Comparison of ENCODE assay signal across 8 cellular contexts in genomic region chr1:144560057-144560716, GRCh38. TPM values are rescaled to one million over a fixed set of nuclear protein-coding genes. Genes with fewer than 3 reads are reported as not detected.
DNase-seq lines count a peak whose midpoint lies in the region; ATAC-seq and TF ChIP-seq lines count a peak whose summit lies in the region.
"Not testable (repeated sequence)": the region's sequence is repeated elsewhere in the genome, so short reads cannot be mapped to it uniquely, and the experiment has no call there.
"Had no signal": no experiment of that assay in that cellular context is flagged by ENCODE, and none has a peak within 500 bp of the region (broad histone marks: within the 10 kb centered on the region; RNA-seq: fewer than 3 reads in every experiment).

No MANE protein-coding gene starts in this region.

- H3K36me3 Mint-ChIP-seq in H9 (ENCODE audit: insufficient read depth in 1 of 3, low read depth in 3 of 3); activated T-cell treated with anti-CD3 and anti-CD28 coated beads, Interleukin-2, amount 50 U/mL, for 4 hours (ENCODE audit: insufficient read depth); osteocyte (ENCODE audit: unreplicated experiment): not testable (repeated sequence)

- POLR2A ChIA-PET in PC-9 (lab: Charles Lee; ENCODE audit: unreplicated experiment) = not testable (repeated sequence)

- not testable (repeated sequence) for H4K8ac ChIP-seq in H9 (replicated peaks; ENCODE audit: insufficient read length, low read depth, low read length)

- ATAC-seq in GM18873 (IDR thresholded peaks at IDR 0.05; ENCODE audit: low FRiP score, unreplicated experiment) = peak; percentile 89
- peak; percentile 84 for ATAC-seq in HG03354 (IDR thresholded peaks at IDR 0.05; ENCODE audit: poor library complexity, severe bottlenecking, unreplicated experiment)
- ATAC-seq in activated T-cell treated with anti-CD3 and anti-CD28 coated beads, Interleukin-2, amount 50 U/mL, for 4 hours = peak; percentile 86 to 87
- peak; percentile 94 for ATAC-seq in esophagus mucosa

- not testable (repeated sequence) for H2BK5ac ChIP-seq in H9 (ENCODE audit: insufficient read length, low read length)

- WGBS in H9 (ENCODE audit: extremely low coverage, insufficient read length, low lambda C conversion rate) = no CpG with 5 or more reads among the region's 32 CpGs

- H3K4me1 ChIP-seq in H9 (ENCODE audit: insufficient read depth, low read length); PC-9 (replicated peaks; ENCODE audit: insufficient read depth): not testable (repeated sequence)

- not testable (repeated sequence) for H3K23ac ChIP-seq in H9 (ENCODE audit: insufficient read length, low read depth, low read length)

- not testable (repeated sequence) for H3K56ac ChIP-seq in H9 (ENCODE audit: insufficient read length, low read depth, low read length)

- H2BK20ac ChIP-seq in H9 (ENCODE audit: low read depth, low read length, poor library complexity, severe bottlenecking) = not testable (repeated sequence)

- H2BK120ac ChIP-seq in H9 (ENCODE audit: low read depth, low read length, poor library complexity, severe bottlenecking) = not testable (repeated sequence)

- not testable (repeated sequence) for H3K27me3 Mint-ChIP-seq in H9 (ENCODE audit: low read depth); activated T-cell treated with anti-CD3 and anti-CD28 coated beads, Interleukin-2, amount 50 U/mL, for 4 hours (ENCODE audit: low read depth); osteocyte (ENCODE audit: unreplicated experiment)

- H4K91ac ChIP-seq in H9 (ENCODE audit: insufficient read length, low read depth, low read length) = not testable (repeated sequence)

- not testable (repeated sequence) for H3F3A ChIP-seq in PC-9 (ENCODE audit: insufficient read depth, low read depth)

- H2AK5ac ChIP-seq in H9 (ENCODE audit: insufficient read length, low read length) = not testable (repeated sequence)

- H3K14ac ChIP-seq in H9 (ENCODE audit: insufficient read depth, low read length) = not testable (repeated sequence)

- not testable (repeated sequence) for H3K9me2 ChIP-seq in PC-9 (ENCODE audit: insufficient read depth)

- not testable (repeated sequence) for H3K4ac ChIP-seq in H9 (ENCODE audit: low read depth, low read length)

- H2AFZ ChIP-seq in H9 (ENCODE audit: low read length); PC-9: not testable (repeated sequence)

- not testable (repeated sequence) for DNase-seq in H9; PC-9; activated T-cell treated with anti-CD3 and anti-CD28 coated beads, Interleukin-2, amount 50 U/mL, for 4 hours; osteocyte (ENCODE audit: extremely low spot score, unreplicated experiment)

- H3K9me3 ChIP-seq in H9 (ENCODE audit: control insufficient read depth, low read depth, low read length); PC-9 (ENCODE audit: insufficient read depth, low read depth): not testable (repeated sequence)

- not testable (repeated sequence) for H3K27ac ChIP-seq in H9 (ENCODE audit: insufficient read length, low read depth, low read length); PC-9

- H3K9ac ChIP-seq in H9 (ENCODE audit: extremely low read depth, insufficient read length, low read length) = not testable (repeated sequence)

- H2BK12ac ChIP-seq in H9 (ENCODE audit: insufficient read length, low read depth, low read length) = not testable (repeated sequence)

- not testable (repeated sequence) for H4K20me1 ChIP-seq in H9 (ENCODE audit: control insufficient read depth, insufficient read depth, insufficient read length); PC-9 (ENCODE audit: insufficient read depth)

- H3K27ac Mint-ChIP-seq in H9 (peak overlapping the region in 1 of 3 experiments; percentile 27; a peak in 4 of 7 replicates), osteocyte (ENCODE audit: unreplicated experiment) (peak overlapping the region; percentile 98)

- intact Hi-C loops in PC-9 (cut with micrococcal nuclease; ENCODE audit: unreplicated experiment) = not testable (repeated sequence)

- H3K79me1 ChIP-seq in H9 (ENCODE audit: insufficient read depth, low read depth, low read length, poor library complexity, severe bottlenecking) = not testable (repeated sequence)

- H3K9me3 Mint-ChIP-seq in H9; activated T-cell treated with anti-CD3 and anti-CD28 coated beads, Interleukin-2, amount 50 U/mL, for 4 hours; osteocyte (ENCODE audit: unreplicated experiment): not testable (repeated sequence)

- H3K4me3 Mint-ChIP-seq in H9 (peak overlapping the region; percentile 44 to 47; a peak in 3 of 5 replicates), osteocyte (ENCODE audit: unreplicated experiment) (peak overlapping the region; percentile 75)
- peak overlapping the region; percentile 43 for H3K4me3 Mint-ChIP-seq in activated T-cell treated with anti-CD3 and anti-CD28 coated beads, Interleukin-2, amount 50 U/mL, for 4 hours

- not testable (repeated sequence) for H4K5ac ChIP-seq in H9 (ENCODE audit: insufficient read length, low read depth, low read length)

- H3K4me1 Mint-ChIP-seq in H9; activated T-cell treated with anti-CD3 and anti-CD28 coated beads, Interleukin-2, amount 50 U/mL, for 4 hours (ENCODE audit: low read depth); osteocyte (ENCODE audit: unreplicated experiment): not testable (repeated sequence)

- CTCF ChIA-PET in PC-9 (lab: Charles Lee) = not testable (repeated sequence)

- not testable (repeated sequence) for H3K23me2 ChIP-seq in H9 (ENCODE audit: insufficient read length, low read depth, low read length, poor library complexity, severe bottlenecking)

- not testable (repeated sequence) for H3T11ph ChIP-seq in H9 (ENCODE audit: low read length)

- H3K79me2 ChIP-seq in H9 (ENCODE audit: insufficient read depth, low read length); PC-9 (ENCODE audit: low read depth): not testable (repeated sequence)

- H3K4me3 ChIP-seq in PC-9 = not testable (repeated sequence)

- not testable (repeated sequence) for H3K4me2 ChIP-seq in H9 (ENCODE audit: insufficient read depth, insufficient read length, low read length); PC-9

- not testable (repeated sequence) for H3K36me3 ChIP-seq in PC-9 (ENCODE audit: low read depth)

- TSS peak; percentile 98 for BruUV-seq in PC-9 (replicated peaks; lab: Mats Ljungman, UMichigan)

- not testable (repeated sequence) for H3K27me3 ChIP-seq in H9 (ENCODE audit: insufficient read depth, low read length); PC-9 (ENCODE audit: insufficient read depth, low read depth)

- not testable (repeated sequence) for H2BK15ac ChIP-seq in H9 (ENCODE audit: low read depth, low read length)

- not testable (repeated sequence) for TF ChIP-seq CTCF in H9 (conservative IDR thresholded peaks at IDR 0.05); PC-9 (conservative IDR thresholded peaks at IDR 0.05); osteocyte (IDR thresholded peaks at IDR 0.05)

- not testable (repeated sequence) for H3K18ac ChIP-seq in H9 (ENCODE audit: insufficient read length, low read depth, low read length)

RNA-seq across cellular contexts. Expression of gene PPIAL4F, which starts 32.5 kb away (rescaled TPM):
- total RNA-seq in H9 (2021) = not detected in 2 replicates
- total RNA-seq in PC-9 (2021) = not detected in 2 replicates
- not detected for total RNA-seq in activated T-cell treated with anti-CD3 and anti-CD28 coated beads, Interleukin-2, amount 50 U/mL, for 4 hours
- total RNA-seq in esophagus mucosa = not detected
- not detected in 2 replicates for total RNA-seq in osteocyte
- total RNA-seq: colonic mucosa had no signal
